Comparison of ENCODE assay signal across 1 cellular context in the genomic region with DNA sequence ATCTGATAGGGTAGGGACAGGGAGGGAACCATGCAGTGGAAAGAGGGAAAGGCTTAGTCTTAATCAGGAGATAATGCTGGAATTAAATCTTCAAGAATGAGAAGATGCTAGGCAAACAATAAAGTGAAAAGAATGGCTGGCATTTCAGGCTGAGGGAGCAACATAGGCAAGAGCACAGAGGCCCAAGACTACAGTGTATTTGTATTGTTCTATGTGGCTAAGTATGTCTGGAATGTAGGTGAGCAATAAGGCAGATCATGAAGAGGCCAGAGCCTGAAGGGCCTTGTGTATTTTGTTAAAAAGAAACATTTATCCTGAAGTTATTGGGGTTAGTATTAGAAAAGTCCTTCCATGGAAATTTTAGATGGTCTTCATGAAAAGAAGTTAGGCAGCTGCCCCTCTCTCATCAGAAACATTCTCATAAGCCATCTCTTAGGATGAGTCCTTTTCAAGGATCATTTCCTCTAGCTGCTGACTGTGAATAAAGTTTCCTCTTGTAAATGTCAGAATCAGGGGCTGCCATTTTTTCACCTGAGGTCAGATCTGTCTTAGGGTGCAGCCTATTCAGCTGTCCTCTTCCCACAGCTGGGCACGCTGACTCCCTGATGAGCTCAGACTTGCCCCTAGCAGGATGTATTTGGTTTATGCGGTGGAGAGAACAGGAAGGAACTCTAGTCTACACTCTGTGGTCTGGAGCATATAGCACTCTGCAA.
TF ChIP-seq lines count a peak whose summit lies in the region.

No MANE protein-coding gene starts in this region.

TF ChIP-seq in GM12878, 131 proteins besides CTCF, POLR2A, EP300 and RAD21 (continued from another document):
- no peak for TF ChIP-seq E2F8 (IDR thresholded peaks at IDR 0.05; ENCODE audit: low read depth, partially characterized antibody)
- TF ChIP-seq, protein P1, sequence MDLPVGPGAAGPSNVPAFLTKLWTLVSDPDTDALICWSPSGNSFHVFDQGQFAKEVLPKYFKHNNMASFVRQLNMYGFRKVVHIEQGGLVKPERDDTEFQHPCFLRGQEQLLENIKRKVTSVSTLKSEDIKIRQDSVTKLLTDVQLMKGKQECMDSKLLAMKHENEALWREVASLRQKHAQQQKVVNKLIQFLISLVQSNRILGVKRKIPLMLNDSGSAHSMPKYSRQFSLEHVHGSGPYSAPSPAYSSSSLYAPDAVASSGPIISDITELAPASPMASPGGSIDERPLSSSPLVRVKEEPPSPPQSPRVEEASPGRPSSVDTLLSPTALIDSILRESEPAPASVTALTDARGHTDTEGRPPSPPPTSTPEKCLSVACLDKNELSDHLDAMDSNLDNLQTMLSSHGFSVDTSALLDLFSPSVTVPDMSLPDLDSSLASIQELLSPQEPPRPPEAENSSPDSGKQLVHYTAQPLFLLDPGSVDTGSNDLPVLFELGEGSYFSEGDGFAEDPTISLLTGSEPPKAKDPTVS (IDR thresholded peaks at IDR 0.05; ENCODE audit: low read depth, low read length): no peak
- TF ChIP-seq MYC (IDR thresholded peaks at IDR 0.05; ENCODE audit: insufficient read depth, insufficient read length, insufficient replicate concordance, low read length, severe bottlenecking): no peak
- no peak for TF ChIP-seq SRF (IDR thresholded peaks at IDR 0.05; ENCODE audit: low read depth in 2 of 2, low read length in 2 of 2)
- 0 out of 2 replicates have a peak, but pooled peaks have one; percentile 60 for TF ChIP-seq PML (IDR thresholded peaks at IDR 0.05; ENCODE audit: low read length)
- TF ChIP-seq SREBF2 (IDR thresholded peaks at IDR 0.05; ENCODE audit: low read length): no peak
- TF ChIP-seq SUPT20H (IDR thresholded peaks at IDR 0.05; ENCODE audit: borderline replicate concordance, control insufficient read depth, low read depth, low read length): no peak
- TF ChIP-seq NKRF (conservative IDR thresholded peaks at IDR 0.05): no peak
- peak; percentile 57; the same call in 1 of the 2 replicates for TF ChIP-seq CREM (IDR thresholded peaks at IDR 0.05; ENCODE audit: low read depth)
- TF ChIP-seq ZNF622 (IDR thresholded peaks at IDR 0.05): no peak
- no peak for TF ChIP-seq SMAD1 (IDR thresholded peaks at IDR 0.05; ENCODE audit: low read depth, partially characterized antibody)
- no peak for TF ChIP-seq RBBP5 (conservative IDR thresholded peaks at IDR 0.05)
- TF ChIP-seq KLF5 (IDR thresholded peaks at IDR 0.05; ENCODE audit: partially characterized antibody): no peak
- TF ChIP-seq NRF1 (conservative IDR thresholded peaks at IDR 0.05; ENCODE audit: low read depth, low read length): no peak
- TF ChIP-seq, protein P2, sequence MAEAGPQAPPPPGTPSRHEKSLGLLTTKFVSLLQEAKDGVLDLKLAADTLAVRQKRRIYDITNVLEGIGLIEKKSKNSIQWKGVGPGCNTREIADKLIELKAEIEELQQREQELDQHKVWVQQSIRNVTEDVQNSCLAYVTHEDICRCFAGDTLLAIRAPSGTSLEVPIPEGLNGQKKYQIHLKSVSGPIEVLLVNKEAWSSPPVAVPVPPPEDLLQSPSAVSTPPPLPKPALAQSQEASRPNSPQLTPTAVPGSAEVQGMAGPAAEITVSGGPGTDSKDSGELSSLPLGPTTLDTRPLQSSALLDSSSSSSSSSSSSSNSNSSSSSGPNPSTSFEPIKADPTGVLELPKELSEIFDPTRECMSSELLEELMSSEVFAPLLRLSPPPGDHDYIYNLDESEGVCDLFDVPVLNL (IDR thresholded peaks at IDR 0.05; ENCODE audit: low read depth, low read length): no peak
- no peak for TF ChIP-seq CUX1 (IDR thresholded peaks at IDR 0.05; ENCODE audit: insufficient replicate concordance, low read depth, low read length)
- TF ChIP-seq SREBF1 (IDR thresholded peaks at IDR 0.05; ENCODE audit: low read length): no peak
- TF ChIP-seq MTA2 (IDR thresholded peaks at IDR 0.05; ENCODE audit: low read depth): peak; percentile 73
- no peak for TF ChIP-seq CEBPB (IDR thresholded peaks at IDR 0.05; ENCODE audit: borderline replicate concordance in 1 of 2, low read depth in 2 of 2, low read length in 2 of 2)
- TF ChIP-seq, protein P3, sequence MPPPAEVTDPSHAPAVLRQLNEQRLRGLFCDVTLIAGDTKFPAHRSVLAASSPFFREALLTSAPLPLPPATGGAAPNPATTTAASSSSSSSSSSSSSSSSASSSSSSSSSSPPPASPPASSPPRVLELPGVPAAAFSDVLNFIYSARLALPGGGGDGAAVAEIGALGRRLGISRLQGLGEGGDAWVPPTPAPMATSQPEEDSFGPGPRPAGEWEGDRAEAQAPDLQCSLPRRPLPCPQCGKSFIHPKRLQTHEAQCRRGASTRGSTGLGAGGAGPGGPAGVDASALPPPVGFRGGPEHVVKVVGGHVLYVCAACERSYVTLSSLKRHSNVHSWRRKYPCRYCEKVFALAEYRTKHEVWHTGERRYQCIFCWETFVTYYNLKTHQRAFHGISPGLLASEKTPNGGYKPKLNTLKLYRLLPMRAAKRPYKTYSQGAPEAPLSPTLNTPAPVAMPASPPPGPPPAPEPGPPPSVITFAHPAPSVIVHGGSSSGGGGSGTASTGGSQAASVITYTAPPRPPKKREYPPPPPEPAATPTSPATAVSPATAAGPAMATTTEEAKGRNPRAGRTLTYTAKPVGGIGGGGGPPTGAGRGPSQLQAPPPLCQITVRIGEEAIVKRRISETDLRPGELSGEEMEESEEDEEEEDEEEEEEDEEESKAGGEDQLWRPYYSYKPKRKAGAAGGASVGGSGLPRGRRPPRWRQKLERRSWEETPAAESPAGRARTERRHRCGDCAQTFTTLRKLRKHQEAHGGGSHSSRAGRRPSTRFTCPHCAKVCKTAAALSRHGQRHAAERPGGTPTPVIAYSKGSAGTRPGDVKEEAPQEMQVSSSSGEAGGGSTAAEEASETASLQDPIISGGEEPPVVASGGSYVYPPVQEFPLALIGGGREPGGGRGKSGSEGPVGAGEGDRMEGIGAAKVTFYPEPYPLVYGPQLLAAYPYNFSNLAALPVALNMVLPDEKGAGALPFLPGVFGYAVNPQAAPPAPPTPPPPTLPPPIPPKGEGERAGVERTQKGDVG (CRISPR knock-in tag; IDR thresholded peaks at IDR 0.05): no peak
- no peak for TF ChIP-seq ZNF217 (IDR thresholded peaks at IDR 0.05)
- no peak for TF ChIP-seq NFXL1 (IDR thresholded peaks at IDR 0.05; ENCODE audit: borderline replicate concordance)
- TF ChIP-seq NFIC (IDR thresholded peaks at IDR 0.05; ENCODE audit: low read depth, low read length): peak; percentile 90
- TF ChIP-seq SMAD5 (IDR thresholded peaks at IDR 0.05; ENCODE audit: low read depth): no peak
- no peak for TF ChIP-seq SIN3A (IDR thresholded peaks at IDR 0.05; ENCODE audit: low read depth, low read length)
- TF ChIP-seq TCF7 (IDR thresholded peaks at IDR 0.05; ENCODE audit: borderline replicate concordance): no peak
